In the genomic region with DNA sequence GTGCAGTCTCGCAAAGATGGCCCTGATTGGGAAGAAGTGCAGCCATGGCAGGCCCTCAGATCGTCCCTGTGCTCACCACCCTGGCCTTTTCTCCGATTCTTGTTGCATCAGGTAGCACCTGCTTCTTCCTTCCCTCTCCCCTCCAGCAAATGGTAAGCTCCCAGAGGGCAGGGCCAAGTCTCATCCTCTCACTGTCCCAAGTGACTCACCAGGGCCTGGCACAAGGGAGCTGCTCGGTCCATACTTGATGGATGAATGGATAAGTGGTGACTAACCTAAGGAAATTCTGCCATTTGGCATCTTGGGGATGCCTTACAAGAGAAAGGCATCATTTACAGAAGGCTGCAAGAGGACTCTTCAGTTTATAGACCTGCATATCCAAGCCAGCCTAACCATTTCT, we compare ENCODE assay signal across 28 cellular contexts.
"Had no signal": no experiment of that assay in that cellular context is flagged by ENCODE, and none has a peak within 500 bp of the region (broad histone marks: within the 10 kb centered on the region; RNA-seq: fewer than 3 reads in every experiment).

No MANE protein-coding gene starts in this region.

- DNase-seq: activated CD4-positive, alpha-beta T cell treated with anti-CD3 and anti-CD28 coated beads for 36 hours; activated CD4-positive, alpha-beta T cell treated with anti-CD3 and anti-CD28 coated beads, Interleukin-2, amount 50 U/mL, for 4 hours; activated CD4-positive, CD25-positive, alpha-beta regulatory T cell; activated CD8-positive, alpha-beta memory T cell treated with anti-CD3 and anti-CD28 coated beads, Interleukin-2, amount 50 U/mL, for 48 hours; activated gamma-delta T cell; activated naive CD4-positive, alpha-beta T cell treated with anti-CD3 and anti-CD28 coated beads, Interleukin-2, amount 10 ng/mL, durations not matched to agents 7 days and 5 days; activated naive CD8-positive, alpha-beta T cell treated with anti-CD3 and anti-CD28 coated beads, Interleukin-2, amount 10 ng/mL, durations not matched to agents 7 days and 5 days; activated T-cell treated with anti-CD3 and anti-CD28 coated beads, Interleukin-2, amount 50 U/mL, for 24 hours; cortex of kidney; effector memory CD8-positive, alpha-beta T cell; glutamatergic neuron; left ventricle myocardium inferior; mesendoderm; natural killer cell; posterior cingulate gyrus; right lobe of liver; stimulated activated CD4-positive, alpha-beta T cell treated with anti-CD3 and anti-CD28 coated beads, Interleukin-4, amount 100 ng/mL, for 24 hours; T-helper 2 cell; trophoblast cell had no signal

- H3K36me3 Mint-ChIP-seq: activated naive CD4-positive, alpha-beta T cell treated with anti-CD3 and anti-CD28 coated beads, Interleukin-2, amount 10 ng/mL, durations not matched to agents 7 days and 5 days; activated naive CD8-positive, alpha-beta T cell treated with anti-CD3 and anti-CD28 coated beads, Interleukin-2, amount 10 ng/mL, durations not matched to agents 7 days and 5 days; natural killer cell; stimulated activated effector memory CD8-positive, alpha-beta T cell treated with anti-CD3 and anti-CD28 coated beads, Interleukin-12 subunit alpha, Interleukin-12 subunit beta, amount 100 ng/mL, for 72 hours had no signal

- H3K4me3 ChIP-seq: ascending aorta, left ventricle myocardium inferior, lung, neural progenitor cell, right lobe of liver, skin epidermis, thoracic aorta had no signal

- H3K4me3 Mint-ChIP-seq: activated CD4-positive, alpha-beta T cell treated with anti-CD3 and anti-CD28 coated beads for 36 hours; activated naive CD4-positive, alpha-beta T cell treated with anti-CD3 and anti-CD28 coated beads, Interleukin-2, amount 10 ng/mL, durations not matched to agents 7 days and 5 days; activated naive CD8-positive, alpha-beta T cell treated with anti-CD3 and anti-CD28 coated beads, Interleukin-2, amount 10 ng/mL, durations not matched to agents 7 days and 5 days; activated T-cell treated with anti-CD3 and anti-CD28 coated beads, Interleukin-2, amount 50 U/mL, for 24 hours; brain; effector memory CD8-positive, alpha-beta T cell; natural killer cell; neural progenitor cell; stimulated activated effector memory CD8-positive, alpha-beta T cell treated with anti-CD3 and anti-CD28 coated beads, Interleukin-12 subunit alpha, Interleukin-12 subunit beta, amount 100 ng/mL, for 72 hours; stimulated activated naive CD8-positive, alpha-beta T cell treated with anti-CD3 and anti-CD28 coated beads, Interleukin-15, Interleukin-2, amounts not matched to agents 100 ng/mL and 50 ng/mL, for 24 hours had no signal

- H3K27me3 Mint-ChIP-seq: activated CD4-positive, alpha-beta T cell treated with anti-CD3 and anti-CD28 coated beads for 36 hours; activated T-cell treated with anti-CD3 and anti-CD28 coated beads, Interleukin-2, amount 50 U/mL, for 24 hours; stimulated activated naive CD8-positive, alpha-beta T cell treated with anti-CD3 and anti-CD28 coated beads, Interleukin-15, Interleukin-2, amounts not matched to agents 100 ng/mL and 50 ng/mL, for 24 hours had no signal

- H3K27ac Mint-ChIP-seq: activated CD4-positive, alpha-beta T cell treated with anti-CD3 and anti-CD28 coated beads for 36 hours; activated naive CD4-positive, alpha-beta T cell treated with anti-CD3 and anti-CD28 coated beads, Interleukin-2, amount 10 ng/mL, durations not matched to agents 7 days and 5 days; activated naive CD8-positive, alpha-beta T cell treated with anti-CD3 and anti-CD28 coated beads, Interleukin-2, amount 10 ng/mL, durations not matched to agents 7 days and 5 days; activated T-cell treated with anti-CD3 and anti-CD28 coated beads, Interleukin-2, amount 50 U/mL, for 24 hours; brain; effector memory CD8-positive, alpha-beta T cell; natural killer cell; stimulated activated effector memory CD8-positive, alpha-beta T cell treated with anti-CD3 and anti-CD28 coated beads, Interleukin-12 subunit alpha, Interleukin-12 subunit beta, amount 100 ng/mL, for 72 hours; stimulated activated naive CD8-positive, alpha-beta T cell treated with anti-CD3 and anti-CD28 coated beads, Interleukin-15, Interleukin-2, amounts not matched to agents 100 ng/mL and 50 ng/mL, for 24 hours had no signal

- H3K4me1 Mint-ChIP-seq: activated CD4-positive, alpha-beta T cell treated with anti-CD3 and anti-CD28 coated beads for 36 hours; activated naive CD4-positive, alpha-beta T cell treated with anti-CD3 and anti-CD28 coated beads, Interleukin-2, amount 10 ng/mL, durations not matched to agents 7 days and 5 days; natural killer cell; stimulated activated effector memory CD8-positive, alpha-beta T cell treated with anti-CD3 and anti-CD28 coated beads, Interleukin-12 subunit alpha, Interleukin-12 subunit beta, amount 100 ng/mL, for 72 hours had no signal

- H3K9me3 Mint-ChIP-seq: activated naive CD4-positive, alpha-beta T cell treated with anti-CD3 and anti-CD28 coated beads, Interleukin-2, amount 10 ng/mL, durations not matched to agents 7 days and 5 days; activated naive CD8-positive, alpha-beta T cell treated with anti-CD3 and anti-CD28 coated beads, Interleukin-2, amount 10 ng/mL, durations not matched to agents 7 days and 5 days; activated T-cell treated with anti-CD3 and anti-CD28 coated beads, Interleukin-2, amount 50 U/mL, for 24 hours; effector memory CD8-positive, alpha-beta T cell; natural killer cell; stimulated activated effector memory CD8-positive, alpha-beta T cell treated with anti-CD3 and anti-CD28 coated beads, Interleukin-12 subunit alpha, Interleukin-12 subunit beta, amount 100 ng/mL, for 72 hours; stimulated activated naive CD8-positive, alpha-beta T cell treated with anti-CD3 and anti-CD28 coated beads, Interleukin-15, Interleukin-2, amounts not matched to agents 100 ng/mL and 50 ng/mL, for 24 hours had no signal

- ATAC-seq: activated CD4-positive, alpha-beta T cell treated with anti-CD3 and anti-CD28 coated beads for 36 hours; effector memory CD8-positive, alpha-beta T cell; esophagus mucosa; natural killer cell; right lobe of liver; stimulated activated effector memory CD8-positive, alpha-beta T cell treated with anti-CD3 and anti-CD28 coated beads, Interleukin-12 subunit alpha, Interleukin-12 subunit beta, amount 100 ng/mL, for 72 hours had no signal
